Comparison of ENCODE assay signal across 19 cellular contexts in the genomic region with DNA sequence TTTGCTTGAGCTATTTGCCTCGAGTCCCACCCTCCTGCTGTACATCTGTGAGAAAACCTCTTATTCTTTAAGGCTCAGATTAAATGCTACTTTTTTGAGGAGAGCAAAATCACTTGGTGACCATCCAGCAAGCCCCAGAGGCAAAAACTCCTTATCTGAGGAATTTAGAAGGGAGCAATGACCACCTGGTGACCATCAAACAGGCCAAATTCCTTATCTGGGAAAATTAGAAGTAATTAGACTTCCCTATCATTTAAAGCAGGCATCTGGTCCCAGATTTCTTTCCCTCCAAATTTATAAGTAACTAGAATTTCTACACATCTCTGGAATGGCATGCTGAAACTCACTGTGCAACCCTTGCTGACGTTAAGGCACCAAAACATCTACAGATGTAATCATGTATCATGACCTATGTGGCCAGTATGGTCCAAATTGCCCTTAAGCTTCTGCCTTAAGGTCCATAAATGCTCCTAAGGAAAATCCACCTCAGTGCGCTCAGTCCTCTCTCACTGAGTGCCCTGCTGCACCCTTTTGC.
"Had no signal": no experiment of that assay in that cellular context is flagged by ENCODE, and none has a peak within 500 bp of the region (broad histone marks: within the 10 kb centered on the region; RNA-seq: fewer than 3 reads in every experiment).

No MANE protein-coding gene starts in this region.

- H3K27ac ChIP-seq: parathyroid adenoma, WERI-Rb-1 had no signal

- H3K27ac Mint-ChIP-seq: activated CD8-positive, alpha-beta T cell treated with anti-CD3 and anti-CD28 coated beads, Interleukin-2, amount 10 ng/mL, durations not matched to agents 7 days and 5 days; activated naive CD4-positive, alpha-beta T cell treated with anti-CD3 and anti-CD28 coated beads, Interleukin-2, amount 50 U/mL, for 24 hours; activated T-helper 1 cell treated with anti-CD3 and anti-CD28 coated beads, Interleukin-12 subunit alpha, Interleukin-12 subunit beta, Interleukin-2, Interleukin-4 antibody, amounts not matched to agents 30 ng/mL and 10 ng/mL and 1 ng/mL, durations not matched to agents 14 hours and 24 hours and 36 hours; brain; stimulated activated memory B cell treated with anti-CD40 and anti-IgM and Interleukin-4, amounts not matched to agents 10 μg/mL and 1 μg/mL and 100 μg/mL, for 72 hours had no signal

- H3K27me3 Mint-ChIP-seq: activated naive CD4-positive, alpha-beta T cell treated with anti-CD3 and anti-CD28 coated beads, Interleukin-2, amount 50 U/mL, for 24 hours; brain; stimulated activated memory B cell treated with anti-CD40 and anti-IgM and Interleukin-4, amounts not matched to agents 10 μg/mL and 1 μg/mL and 100 μg/mL, for 72 hours had no signal

- H3K36me3 ChIP-seq: WERI-Rb-1 had no signal

- H3K9ac ChIP-seq: parathyroid adenoma had no signal

- ATAC-seq: activated CD8-positive, alpha-beta T cell treated with anti-CD3 and anti-CD28 coated beads, Interleukin-2, amount 10 ng/mL, durations not matched to agents 7 days and 5 days; mucosa of descending colon; sciatic nerve; stimulated activated memory B cell treated with anti-CD40 and anti-IgM and Interleukin-4, amounts not matched to agents 10 μg/mL and 1 μg/mL and 100 μg/mL, for 72 hours had no signal

- DNase-seq: activated CD4-positive, alpha-beta T cell treated with anti-CD3 and anti-CD28 coated beads, Interleukin-2, amount 50 U/mL, for 1 hour; activated CD4-positive, CD25-positive, alpha-beta regulatory T cell treated with anti-CD3 and anti-CD28 coated beads, Interleukin-2, amount 50 U/mL, for 72 hours; activated CD8-positive, alpha-beta T cell treated with anti-CD3 and anti-CD28 coated beads, Interleukin-2, amount 10 ng/mL, durations not matched to agents 7 days and 5 days; activated gamma-delta T cell; anterior cingulate cortex; erythroblast; hypothalamus; mesenchymal stem cell; mucosa of descending colon; nucleus accumbens; stimulated activated CD4-positive, alpha-beta T cell treated with anti-CD3 and anti-CD28 coated beads, Interleukin-15, amount 100 ng/mL, for 24 hours; WERI-Rb-1 had no signal

- H3K9me3 ChIP-seq: mucosa of descending colon had no signal

- H3K36me3 Mint-ChIP-seq: activated naive CD4-positive, alpha-beta T cell treated with anti-CD3 and anti-CD28 coated beads, Interleukin-2, amount 50 U/mL, for 24 hours; stimulated activated memory B cell treated with anti-CD40 and anti-IgM and Interleukin-4, amounts not matched to agents 10 μg/mL and 1 μg/mL and 100 μg/mL, for 72 hours had no signal

- H3K9me3 Mint-ChIP-seq: activated naive CD4-positive, alpha-beta T cell treated with anti-CD3 and anti-CD28 coated beads, Interleukin-2, amount 50 U/mL, for 24 hours; activated T-helper 1 cell treated with anti-CD3 and anti-CD28 coated beads, Interleukin-12 subunit alpha, Interleukin-12 subunit beta, Interleukin-2, Interleukin-4 antibody, amounts not matched to agents 30 ng/mL and 10 ng/mL and 1 ng/mL, durations not matched to agents 14 hours and 24 hours and 36 hours; brain; stimulated activated memory B cell treated with anti-CD40 and anti-IgM and Interleukin-4, amounts not matched to agents 10 μg/mL and 1 μg/mL and 100 μg/mL, for 72 hours had no signal

- H3K4me1 Mint-ChIP-seq: activated naive CD4-positive, alpha-beta T cell treated with anti-CD3 and anti-CD28 coated beads, Interleukin-2, amount 50 U/mL, for 24 hours; stimulated activated memory B cell treated with anti-CD40 and anti-IgM and Interleukin-4, amounts not matched to agents 10 μg/mL and 1 μg/mL and 100 μg/mL, for 72 hours had no signal

- H3K4me3 ChIP-seq: mucosa of descending colon, smooth muscle cell had no signal

- H3K4me3 Mint-ChIP-seq: activated CD8-positive, alpha-beta T cell treated with anti-CD3 and anti-CD28 coated beads, Interleukin-2, amount 10 ng/mL, durations not matched to agents 7 days and 5 days; activated naive CD4-positive, alpha-beta T cell treated with anti-CD3 and anti-CD28 coated beads, Interleukin-2, amount 50 U/mL, for 24 hours; activated T-helper 1 cell treated with anti-CD3 and anti-CD28 coated beads, Interleukin-12 subunit alpha, Interleukin-12 subunit beta, Interleukin-2, Interleukin-4 antibody, amounts not matched to agents 30 ng/mL and 10 ng/mL and 1 ng/mL, durations not matched to agents 14 hours and 24 hours and 36 hours; brain; stimulated activated memory B cell treated with anti-CD40 and anti-IgM and Interleukin-4, amounts not matched to agents 10 μg/mL and 1 μg/mL and 100 μg/mL, for 72 hours had no signal

- H3K4me1 ChIP-seq: parathyroid adenoma had no signal
